11 cellular contexts compared by ENCODE assay signal in genomic region chr7:35761882-35762720, GRCh38. TPM values are rescaled to one million over a fixed set of nuclear protein-coding genes. Genes with fewer than 3 reads are reported as not detected.
DNase-seq lines count a peak whose midpoint lies in the region; TF ChIP-seq lines count a peak whose summit lies in the region.
"Had no signal": no experiment of that assay in that cellular context is flagged by ENCODE, and none has a peak within 500 bp of the region (broad histone marks: within the 10 kb centered on the region; RNA-seq: fewer than 3 reads in every experiment).

No MANE protein-coding gene starts in this region.

- H3K79me2 ChIP-seq in fibroblast of lung (ENCODE audit: control insufficient read depth, insufficient read depth, low read length) = no peaks in the 10 kb centered on the region

- peaks cover 4% of the 10 kb centered on the region for H3K4me1 ChIP-seq in fibroblast of lung (ENCODE audit: control insufficient read depth, extremely low read depth, insufficient read depth, low read length)

- H3K9ac ChIP-seq in fibroblast of lung (ENCODE audit: insufficient read depth, low read length) = no peak overlapping the region

- TF ChIP-seq CTCF in fibroblast of lung (conservative IDR thresholded peaks at IDR 0.05 in 1 of 2, IDR thresholded peaks at IDR 0.05 in 1 of 2; ENCODE audit: low read depth in 1 of 2, low read length in 2 of 2) (no peak), nephron (IDR thresholded peaks at IDR 0.05; ENCODE audit: unreplicated experiment in 3 of 3) (no peak)

- H3K27ac Mint-ChIP-seq in nephron = peak overlapping the region; percentile 77 to 90 (median 82)
- H3K27ac Mint-ChIP-seq: activated naive CD8-positive, alpha-beta T cell had no signal

- H4K20me1 ChIP-seq in fibroblast of lung (ENCODE audit: control insufficient read depth, extremely low read depth, insufficient read depth, low read length) = no peaks in the 10 kb centered on the region

- DNase-seq in EL (peak; percentile 37), SK-N-DZ (ENCODE audit: low spot score) (peak; percentile 53), fibroblast of lung (ENCODE audit: low read depth in 2 of 2) (peak; percentile 8 to 41), NOMO-1 treated with dmso at 0.1 percent for 144 hours (lab: John Stamatoyannopoulos, UW; ENCODE audit: unreplicated experiment) (no peak), NCI-H2081 treated with DMSO at 0.1 percent for 48 hours (lab: John Stamatoyannopoulos, UW) (no peak)
- DNase-seq in activated CD4-positive, alpha-beta T cell treated with anti-CD3 and anti-CD28 coated beads for 4 hours = no peak
- no peak for DNase-seq in stimulated activated CD4-positive, alpha-beta T cell treated with anti-CD3 and anti-CD28 coated beads, Interleukin-4, amount 100 ng/mL, for 24 hours
- DNase-seq: NCI-H69, nucleus accumbens had no signal

- H3K4me3 ChIP-seq in fibroblast of lung (replicated peaks in 1 of 4; ENCODE audit: control extremely low read depth in 1 of 4, insufficient read depth in 1 of 4, low read depth in 3 of 4, low read length in 4 of 4) = no peak overlapping the region

- no peak overlapping the region for H3K4me3 Mint-ChIP-seq in nephron
- H3K4me3 Mint-ChIP-seq: activated naive CD8-positive, alpha-beta T cell had no signal

- no peaks in the 10 kb centered on the region for H3K9me3 ChIP-seq in fibroblast of lung (ENCODE audit: control insufficient read depth, insufficient read depth, low read depth, low read length)

- H3K36me3 ChIP-seq in fibroblast of lung (ENCODE audit: control insufficient read depth, insufficient read depth, low read length) = no peaks in the 10 kb centered on the region

- H3K27me3 ChIP-seq in fibroblast of lung (ENCODE audit: control insufficient read depth, insufficient read depth, low read length) = no peaks in the 10 kb centered on the region

- no peak overlapping the region for H3K27ac ChIP-seq in fibroblast of lung (ENCODE audit: insufficient read depth, low read length)

- H3K4me1 Mint-ChIP-seq in nephron = peaks cover 48% of the 10 kb centered on the region

- no peak overlapping the region for H2AFZ ChIP-seq in fibroblast of lung (ENCODE audit: low read length)

- H3K9me3 Mint-ChIP-seq in nephron = no peaks in the 10 kb centered on the region

- H3K36me3 Mint-ChIP-seq in nephron (ENCODE audit: low read depth) = no peaks in the 10 kb centered on the region
- H3K36me3 Mint-ChIP-seq: activated naive CD8-positive, alpha-beta T cell had no signal

- H3K4me2 ChIP-seq in fibroblast of lung (ENCODE audit: extremely low read depth, insufficient read depth, low read length) = peak overlapping the region; percentile 46

- no peaks in the 10 kb centered on the region for H3K27me3 Mint-ChIP-seq in nephron (ENCODE audit: low read depth)
- H3K27me3 Mint-ChIP-seq: activated naive CD8-positive, alpha-beta T cell had no signal

RNA-seq across cellular contexts. Expression of gene SEPTIN7, which starts 38.8 kb away (rescaled TPM):
- polyA plus RNA-seq in SK-N-DZ (2014; cell fraction: cytosol; rRNA removed) = 371 and 383 TPM in 2 replicates
- polyA plus RNA-seq in SK-N-DZ (2014; cell fraction: nucleus; rRNA removed) = 148 and 191 TPM in 2 replicates
- total RNA-seq in fibroblast of lung = 144 and 181 TPM in 2 replicates
- 374 and 576 TPM in 2 replicates for polyA plus RNA-seq in fibroblast of lung
- 303 and 433 TPM in 2 replicates for polyA plus RNA-seq in fibroblast of lung (2012)
- 8.5 and 31.9 TPM in 2 replicates for polyA minus RNA-seq in fibroblast of lung (ENCODE audit: low replicate concordance)

Comparison
In these comparisons a context has a peak if more than half of its experiments do, and no peak if none do; other contexts are left out.
1. DNase-seq: peak in EL (single experiment), SK-N-DZ (single experiment) and fibroblast of lung (2 of 2); none in activated CD4-positive, alpha-beta T cell treated with anti-CD3 and anti-CD28 coated beads for 4 hours (0 of 2), NOMO-1 treated with dmso at 0.1 percent for 144 hours (single experiment), stimulated activated CD4-positive, alpha-beta T cell treated with anti-CD3 and anti-CD28 coated beads, Interleukin-4, amount 100 ng/mL, for 24 hours (single experiment) and NCI-H2081 treated with DMSO at 0.1 percent for 48 hours (single experiment).